ENCODE assay signal across 10 cellular contexts in the genomic region with DNA sequence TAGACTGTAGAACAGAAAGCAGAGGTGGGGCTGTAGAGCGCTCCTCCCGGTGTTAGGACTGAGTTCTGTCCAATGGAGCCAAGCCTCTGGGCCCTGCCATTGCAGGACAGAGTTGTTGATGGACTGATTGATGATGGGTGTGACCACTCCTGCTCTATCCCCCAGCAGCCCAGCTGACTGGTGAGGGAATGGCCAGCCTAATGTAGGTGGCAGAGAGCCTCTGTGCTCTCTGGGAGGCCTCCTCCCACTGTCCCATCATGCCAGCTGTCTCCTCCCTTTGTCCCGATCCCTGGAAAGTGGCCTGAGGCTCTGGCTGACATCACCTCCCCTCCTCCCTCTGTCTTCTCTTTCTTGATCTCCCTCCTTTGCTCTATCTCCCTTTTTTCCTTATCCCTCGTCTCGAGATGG. TPM values are rescaled to one million over a fixed set of nuclear protein-coding genes. Genes with fewer than 3 reads are reported as not detected.
DNase-seq lines count a peak whose midpoint lies in the region; ATAC-seq and TF ChIP-seq lines count a peak whose summit lies in the region.
"Had no signal": no experiment of that assay in that cellular context is flagged by ENCODE, and none has a peak within 500 bp of the region (broad histone marks: within the 10 kb centered on the region; RNA-seq: fewer than 3 reads in every experiment).

No MANE protein-coding gene starts in this region.

- in situ Hi-C loops in KBM-7 (cut with MboI; ENCODE audit: low pct_unique_long_range_greater_than_20kb, low sequenced_read_pairs), result no loop called here

- H3K36me3 ChIP-seq in A673 (ENCODE audit: insufficient read depth, low read length, poor library complexity, severe bottlenecking), result peaks cover 42% of the 10 kb centered on the region
- peaks cover 0 to 14% of the 10 kb centered on the region in 2 donors for H3K36me3 ChIP-seq in gastroesophageal sphincter
- no peaks in the 10 kb centered on the region for H3K36me3 ChIP-seq in neural cell (ENCODE audit: insufficient read depth, low read length)
- H3K36me3 ChIP-seq: BLaER1 had no signal

- ATAC-seq in gastroesophageal sphincter (peak; percentile 12), GM18867 (IDR thresholded peaks at IDR 0.05; ENCODE audit: unreplicated experiment) (no peak), HG02571 (IDR thresholded peaks at IDR 0.05; ENCODE audit: unreplicated experiment) (no peak)

- no peaks in the 10 kb centered on the region for H3K27me3 ChIP-seq in A673 (replicated peaks; ENCODE audit: insufficient read depth, low read depth, low read length, poor library complexity)
- peaks cover 5% of the 10 kb centered on the region for H3K27me3 ChIP-seq in gastroesophageal sphincter
- H3K27me3 ChIP-seq in neural cell (ENCODE audit: insufficient read depth, low read depth, low read length), result peaks cover 12% of the 10 kb centered on the region

- H2AFZ ChIP-seq in neural cell (ENCODE audit: low read depth, low read length), result peak overlapping the region; percentile 35

- TF ChIP-seq CTCF in A673 (conservative IDR thresholded peaks at IDR 0.05; ENCODE audit: low read depth, low read length) (no peak), gastroesophageal sphincter (IDR thresholded peaks at IDR 0.05) (no peak), neural cell (IDR thresholded peaks at IDR 0.05; ENCODE audit: poor library complexity, severe bottlenecking) (no peak)

- H3K79me2 ChIP-seq in neural cell (replicated peaks; ENCODE audit: insufficient read depth, low read length), result peaks cover 25% of the 10 kb centered on the region

- no peaks in the 10 kb centered on the region for H3F3A ChIP-seq in neural cell (ENCODE audit: insufficient read depth, low read length, poor library complexity, severe bottlenecking)

- H3K27ac ChIP-seq in A673 (ENCODE audit: low read depth, low read length, poor library complexity, severe bottlenecking) (peak overlapping the region; percentile 98), gastroesophageal sphincter (peak overlapping the region; percentile 93 to 97 (median 94)), neural cell (ENCODE audit: low read length) (peak overlapping the region; percentile 13)
- H3K27ac ChIP-seq: BLaER1 had no signal

- intact Hi-C loops in A673 (cut with micrococcal nuclease; ENCODE audit: unreplicated experiment), result no loop called here

- H3K9me3 ChIP-seq in A673 (ENCODE audit: low read depth, low read length, poor library complexity, severe bottlenecking) (no peaks in the 10 kb centered on the region), gastroesophageal sphincter (no peaks in the 10 kb centered on the region), neural cell (ENCODE audit: low read length) (no peaks in the 10 kb centered on the region)

- BruUV-seq in A673 (replicated peaks; lab: Mats Ljungman, UMichigan), result TSS peak; percentile 43

- TF ChIP-seq POLR2A in gastroesophageal sphincter (IDR thresholded peaks at IDR 0.05), result peak; percentile 16

- no peaks in the 10 kb centered on the region for H3K9me2 ChIP-seq in neural cell (ENCODE audit: insufficient read depth, low read length)

- CTCF ChIA-PET in A673 (lab: Charles Lee), result no interaction called here

- POLR2A ChIA-PET in A673 (lab: Charles Lee; ENCODE audit: low non-redundant PET), result no interaction called here

- TF ChIP-seq EP300 in gastroesophageal sphincter (IDR thresholded peaks at IDR 0.05) (no peak), neural cell (conservative IDR thresholded peaks at IDR 0.05; ENCODE audit: poor library complexity, severe bottlenecking) (no peak)

- WGBS in gastroesophageal sphincter (ENCODE audit: low coverage in 1 of 2), 2 donors, result 10 to 26% methylated on average over 3 to 5 of the region's 5 CpGs

- peak; percentile 35 for DNase-seq in A673 (ENCODE audit: low spot score)
- peak; percentile 54 for DNase-seq in SK-N-DZ (ENCODE audit: low spot score)
- no peak for DNase-seq in KBM-7
- DNase-seq in NCI-H2227 treated with DMSO at 0.1 percent for 48 hours (lab: John Stamatoyannopoulos, UW), result no peak

- TF ChIP-seq RAD21 in neural cell (conservative IDR thresholded peaks at IDR 0.05), result no peak

- H3K4me3 ChIP-seq in A673 (ENCODE audit: low read depth, low read length, poor library complexity, severe bottlenecking) (peak overlapping the region; percentile 95), gastroesophageal sphincter (peak overlapping the region; percentile 51 to 70), neural cell (ENCODE audit: low read length) (no peak overlapping the region)
- H3K4me3 ChIP-seq: BLaER1 had no signal

- H4K20me1 ChIP-seq in neural cell (ENCODE audit: insufficient read depth), result no peaks in the 10 kb centered on the region
- H4K20me1 ChIP-seq: BLaER1 had no signal

- peak overlapping the region; percentile 39 for H3K9ac ChIP-seq in neural cell (ENCODE audit: low read length)
- H3K9ac ChIP-seq: BLaER1 had no signal

- H3K4me1 ChIP-seq in A673 (ENCODE audit: insufficient read depth, low read length, poor library complexity, severe bottlenecking) (peaks cover 24% of the 10 kb centered on the region), gastroesophageal sphincter (peaks cover 0 to 81% (median 16%) of the 10 kb centered on the region in 3 donors)

- H3K4me2 ChIP-seq in neural cell (ENCODE audit: low read length), result no peak overlapping the region
- H3K4me2 ChIP-seq: BLaER1 had no signal

TF ChIP-seq in neural cell, 6 proteins besides CTCF, POLR2A, EP300 and RAD21:
- TF ChIP-seq REST (IDR thresholded peaks at IDR 0.05; ENCODE audit: borderline replicate concordance), result no peak
- no peak for TF ChIP-seq EZH2 (IDR thresholded peaks at IDR 0.05; ENCODE audit: borderline replicate concordance, insufficient read depth, low read length, poor library complexity, severe bottlenecking)
TF ChIP-seq in neural cell: peak in this region for 0.

RNA-seq across cellular contexts. Expression of gene EFS, which starts 0.8 kb away (rescaled TPM):
- total RNA-seq in A673 (2021) (55.9 and 60.9 TPM in 2 replicates), gastroesophageal sphincter (10 to 100 TPM; 10.6 to 22.6 (median 14.6) TPM)
- 9.5 and 11.2 TPM in 2 replicates for polyA plus RNA-seq in SK-N-DZ (2014; cell fraction: cytosol; rRNA removed)
- 17.6 and 27.7 TPM in 2 replicates for polyA plus RNA-seq in SK-N-DZ (2014; cell fraction: nucleus; rRNA removed)
- polyA plus RNA-seq in neural cell, result 0.48 and 0.92 TPM in 2 replicates
- polyA minus RNA-seq in neural cell, result 1.3 and 1.5 TPM in 2 replicates
- total RNA-seq: myocyte had no signal

RNA-seq across cellular contexts. Expression of gene IL25, which starts 8.4 kb away (rescaled TPM):
- total RNA-seq in A673 (2021) (not detected in 2 replicates), gastroesophageal sphincter (not detected)
- not detected in 2 replicates for polyA plus RNA-seq in SK-N-DZ (2014; cell fraction: cytosol; rRNA removed)
- not detected in 2 replicates for polyA plus RNA-seq in SK-N-DZ (2014; cell fraction: nucleus; rRNA removed)
- polyA plus RNA-seq in neural cell, result not detected in 2 replicates
- not detected in 2 replicates for polyA minus RNA-seq in neural cell
- total RNA-seq: myocyte had no signal

RNA-seq across cellular contexts. Expression of gene SLC22A17, which starts 11.5 kb away (rescaled TPM):
- total RNA-seq in A673 (2021) (23.0 and 28.4 TPM in 2 replicates), gastroesophageal sphincter (10 to 100 TPM; 22.7 to 36.4 (median 30.4) TPM)
- polyA plus RNA-seq in SK-N-DZ (2014; cell fraction: cytosol; rRNA removed), result 23.2 and 28.7 TPM in 2 replicates
- polyA plus RNA-seq in SK-N-DZ (2014; cell fraction: nucleus; rRNA removed), result 59.7 and 85.7 TPM in 2 replicates
- 182 and 201 TPM in 2 replicates for polyA plus RNA-seq in neural cell
- 136 and 168 TPM in 2 replicates for polyA minus RNA-seq in neural cell

RNA-seq across cellular contexts. Expression of gene CMTM5, which starts 12.7 kb away (rescaled TPM):
- not detected in 2 replicates for total RNA-seq in A673 (2021)
- polyA plus RNA-seq in SK-N-DZ (2014; cell fraction: cytosol; rRNA removed), result 1.0 TPM in 1 of 2 replicates, not detected in the other
- polyA plus RNA-seq in SK-N-DZ (2014; cell fraction: nucleus; rRNA removed), result 1.1 and 1.3 TPM in 2 replicates
- total RNA-seq in gastroesophageal sphincter, result 1 to 10 TPM in 2 of 4 donors, under 1 TPM in 1, not detected in 1; 0.81 to 2.3 (median 1.2) TPM
- not detected in 2 replicates for polyA plus RNA-seq in neural cell
- not detected in 2 replicates for polyA minus RNA-seq in neural cell
- total RNA-seq: myocyte had no signal

RNA-seq across cellular contexts. Expression of gene PABPN1, which starts 42.9 kb away (rescaled TPM):
- total RNA-seq in A673 (2021), result 275 and 287 TPM in 2 replicates
- 142 and 147 TPM in 2 replicates for polyA plus RNA-seq in SK-N-DZ (2014; cell fraction: cytosol; rRNA removed)
- 567 and 701 TPM in 2 replicates for polyA plus RNA-seq in SK-N-DZ (2014; cell fraction: nucleus; rRNA removed)
- total RNA-seq in gastroesophageal sphincter, result 10 to 100 TPM; 56.3 to 59.8 (median 57.5) TPM
- 431 and 532 TPM in 2 replicates for polyA plus RNA-seq in neural cell
- 80.8 and 103 TPM in 2 replicates for polyA minus RNA-seq in neural cell

Comparison
In these comparisons a context has a peak if more than half of its experiments do, and no peak if none do; other contexts are left out.
1. DNase-seq: peak in A673 (single experiment) and SK-N-DZ (single experiment); none in KBM-7 (single experiment) and NCI-H2227 treated with DMSO at 0.1 percent for 48 hours (single experiment).
2. H3K27ac ChIP-seq: peak in every context shown above with its lines; median percentile 98 in A673; 94 in gastroesophageal sphincter; 13 in neural cell.